ENCODE assay signal across 8 cellular contexts in genomic region chr12:3838731-3839548, GRCh38. TPM values are rescaled to one million over a fixed set of nuclear protein-coding genes. Genes with fewer than 3 reads are reported as not detected.
DNase-seq lines count a peak whose midpoint lies in the region; ATAC-seq and TF ChIP-seq lines count a peak whose summit lies in the region.
"Not testable (repeated sequence)": the region's sequence is repeated elsewhere in the genome, so short reads cannot be mapped to it uniquely, and the experiment has no call there.

No MANE protein-coding gene starts in this region.

- TF ChIP-seq CTCF in GM10248 (IDR thresholded peaks at IDR 0.05; ENCODE audit: control extremely low read depth, extremely low read depth, low read depth, missing control alignments); left lung (IDR thresholded peaks at IDR 0.05): not testable (repeated sequence)

- POLR2A ChIA-PET in GM10248 (lab: Yijun Ruan, JAX): not testable (repeated sequence)

- not testable (repeated sequence) for H3K4me1 ChIP-seq in left lung

- DNase-seq in GM10248 (ENCODE audit: extremely low spot score) (peak; percentile 37), dermis blood vessel endothelial cell (peak; percentile 20), left lung (peak in 1 of 2 donors; percentile 78)
- peak; percentile 21 to 28 for DNase-seq in activated CD4-positive, alpha-beta T cell treated with anti-CD3 and anti-CD28 coated beads, Interleukin-2, amount 50 U/mL, for 4 hours
- peak; percentile 1 for DNase-seq in activated gamma-delta T cell treated with anti-CD3 and anti-CD28 coated beads, Interleukin-2, amount 50 U/mL, for 16 hours (ENCODE audit: low read depth)
- peak; percentile 17 to 41 for DNase-seq in stimulated activated CD4-positive, alpha-beta T cell treated with anti-CD3 and anti-CD28 coated beads, Interleukin-1b, Interleukin-23, amount 100 ng/mL, for 4 hours (ENCODE audit: low read depth in 2 of 2)
- DNase-seq in stimulated activated naive CD8-positive, alpha-beta T cell treated with anti-CD3 and anti-CD28 coated beads, Interleukin-15, amount 100 ng/mL, for 72 hours: peak; percentile 14 to 21

- not testable (repeated sequence) for H3K9me3 Mint-ChIP-seq in stimulated activated naive CD8-positive, alpha-beta T cell treated with anti-CD3 and anti-CD28 coated beads, Interleukin-15, amount 100 ng/mL, for 72 hours

- H3K4me3 Mint-ChIP-seq in stimulated activated naive CD8-positive, alpha-beta T cell treated with anti-CD3 and anti-CD28 coated beads, Interleukin-15, amount 100 ng/mL, for 72 hours: peak overlapping the region; percentile 61 to 79

- intact Hi-C loops in left lung (cut with DNase I): not testable (repeated sequence)

- not testable (repeated sequence) for H3K27ac ChIP-seq in left lung

- H3K27me3 Mint-ChIP-seq in stimulated activated naive CD8-positive, alpha-beta T cell treated with anti-CD3 and anti-CD28 coated beads, Interleukin-15, amount 100 ng/mL, for 72 hours: not testable (repeated sequence)

- H3K36me3 ChIP-seq in left lung: not testable (repeated sequence)

- not testable (repeated sequence) for H3K27me3 ChIP-seq in left lung

- H3K4me1 Mint-ChIP-seq in stimulated activated naive CD8-positive, alpha-beta T cell treated with anti-CD3 and anti-CD28 coated beads, Interleukin-15, amount 100 ng/mL, for 72 hours: peaks cover 61% of the 10 kb centered on the region

- ATAC-seq in HG02885 (IDR thresholded peaks at IDR 0.05; ENCODE audit: poor library complexity, unreplicated experiment) (peak; percentile 54), left lung (peak; percentile 16)
- peak; percentile 85 for ATAC-seq in stimulated activated naive CD8-positive, alpha-beta T cell treated with anti-CD3 and anti-CD28 coated beads, Interleukin-15, amount 100 ng/mL, for 72 hours

- not testable (repeated sequence) for H3K27ac Mint-ChIP-seq in stimulated activated naive CD8-positive, alpha-beta T cell treated with anti-CD3 and anti-CD28 coated beads, Interleukin-15, amount 100 ng/mL, for 72 hours

- H3K9me3 ChIP-seq in left lung: not testable (repeated sequence)

- not testable (repeated sequence) for H3K4me3 ChIP-seq in left lung

- CTCF ChIA-PET in GM10248 (lab: Yijun Ruan, JAX): not testable (repeated sequence)

RNA-seq across cellular contexts. Expression of gene PARP11, which starts 34.3 kb away (rescaled TPM):
- total RNA-seq in dermis blood vessel endothelial cell (3.6 and 5.7 TPM in 2 replicates), left lung (10 to 100 TPM; 11.0 to 11.9 TPM)

Comparison
In these comparisons a context has a peak if more than half of its experiments do, and no peak if none do; other contexts are left out.
1. ATAC-seq: peak in every context shown above with its lines; median percentile 85 in stimulated activated naive CD8-positive, alpha-beta T cell treated with anti-CD3 and anti-CD28 coated beads, Interleukin-15, amount 100 ng/mL, for 72 hours; 54 in HG02885; 16 in left lung.